ENCODE assay signal across 16 cellular contexts in the genomic region with DNA sequence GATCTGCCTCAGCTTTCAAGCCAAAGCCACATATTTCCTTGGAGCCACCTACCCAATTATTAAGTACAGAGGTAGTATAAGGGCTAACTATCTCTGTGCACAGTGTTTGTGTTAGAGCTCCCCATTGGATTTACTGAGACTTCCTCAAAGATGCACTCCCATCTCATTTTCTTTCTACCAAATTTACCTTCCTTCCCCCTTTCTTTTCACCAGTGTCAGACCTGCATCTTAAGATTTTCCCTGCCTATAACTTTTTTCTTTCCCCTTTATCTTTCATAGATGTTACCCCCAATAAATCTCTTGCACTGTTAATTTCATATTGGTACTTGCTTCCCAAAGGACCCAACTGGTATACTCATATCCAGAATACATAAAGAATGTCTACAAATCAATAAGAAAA. TPM values are rescaled to one million over a fixed set of nuclear protein-coding genes. Genes with fewer than 3 reads are reported as not detected.
DNase-seq lines count a peak whose midpoint lies in the region; ATAC-seq and TF ChIP-seq lines count a peak whose summit lies in the region.
"Had no signal": no experiment of that assay in that cellular context is flagged by ENCODE, and none has a peak within 500 bp of the region (broad histone marks: within the 10 kb centered on the region; RNA-seq: fewer than 3 reads in every experiment).

No MANE protein-coding gene starts in this region.

- H3K79me2 ChIP-seq in OCI-LY1 (ENCODE audit: insufficient read depth, low read length) (no peaks in the 10 kb centered on the region), osteoblast (ENCODE audit: insufficient read depth, low read length) (no peaks in the 10 kb centered on the region)

- H3K27ac Mint-ChIP-seq in activated T-cell treated with anti-CD3 and anti-CD28 coated beads, Interleukin-2, amount 50 U/mL, for 72 hours = peak overlapping the region; percentile 26
- H3K27ac Mint-ChIP-seq: CD8-positive, alpha-beta T cell had no signal

- peaks cover 0 to 4% of the 10 kb centered on the region in 2 donors for H3K36me3 Mint-ChIP-seq in activated T-cell treated with anti-CD3 and anti-CD28 coated beads, Interleukin-2, amount 50 U/mL, for 72 hours (ENCODE audit: insufficient read depth in 2 of 2)
- H3K36me3 Mint-ChIP-seq: CD8-positive, alpha-beta T cell had no signal

- H2AFZ ChIP-seq in OCI-LY1 (ENCODE audit: low read length) = no peak overlapping the region
- H2AFZ ChIP-seq in osteoblast (ENCODE audit: low read length) = no peak overlapping the region

- H3K27me3 Mint-ChIP-seq in activated T-cell treated with anti-CD3 and anti-CD28 coated beads, Interleukin-2, amount 50 U/mL, for 72 hours (ENCODE audit: low read depth) = no peaks in the 10 kb centered on the region

- DNase-seq in activated T-cell treated with anti-CD3 and anti-CD28 coated beads, Interleukin-2, amount 50 U/mL, for 72 hours = no peak
- no peak for DNase-seq in activated T-cell treated with anti-CD3 and anti-CD28 coated beads, Interleukin-2, amount 50 U/mL, for 1 hour
- DNase-seq in osteoblast (ENCODE audit: insufficient read length, low spot score, missing footprints) (peak; percentile 56), RPMI8226 (no peak), NCI-H1694 treated with DMSO at 0.1 percent for 48 hours (lab: John Stamatoyannopoulos, UW) (no peak)
- DNase-seq: 8988T; Calu3; CD8-positive, alpha-beta T cell; DMS79 treated with DMSO at 0.1 percent for 48 hours; GF-D8; GOT3; H7 had no signal

- no peak overlapping the region for H3K9ac ChIP-seq in OCI-LY1 (ENCODE audit: low read length)
- H3K9ac ChIP-seq: BLaER1 treated with 17β-estradiol and CSF1 and Interleukin-3, amounts not matched to agents 10 nM and 100 nM had no signal

- H3K4me2 ChIP-seq in OCI-LY1 (ENCODE audit: low read length) (no peak overlapping the region), osteoblast (ENCODE audit: insufficient read depth, low read length) (no peak overlapping the region)
- H3K4me2 ChIP-seq: BLaER1 treated with 17β-estradiol and CSF1 and Interleukin-3, amounts not matched to agents 10 nM and 100 nM had no signal

- H4K20me1 ChIP-seq in OCI-LY1 (ENCODE audit: insufficient read depth, low read length) = no peaks in the 10 kb centered on the region
- H4K20me1 ChIP-seq in osteoblast (ENCODE audit: insufficient read depth, low read length) = no peaks in the 10 kb centered on the region
- H4K20me1 ChIP-seq: BLaER1 treated with 17β-estradiol and CSF1 and Interleukin-3, amounts not matched to agents 10 nM and 100 nM had no signal

- H3K9me3 ChIP-seq in OCI-LY1 (ENCODE audit: low read length) (no peaks in the 10 kb centered on the region), osteoblast (ENCODE audit: low read depth, low read length) (no peaks in the 10 kb centered on the region)
- H3K9me3 ChIP-seq: BLaER1 treated with 17β-estradiol and CSF1 and Interleukin-3, amounts not matched to agents 10 nM and 100 nM had no signal

- H3K4me1 Mint-ChIP-seq in activated T-cell treated with anti-CD3 and anti-CD28 coated beads, Interleukin-2, amount 50 U/mL, for 72 hours (ENCODE audit: low read depth) = peaks cover 47% of the 10 kb centered on the region

- TF ChIP-seq CTCF in OCI-LY1 (IDR thresholded peaks at IDR 0.05; ENCODE audit: low read length) = no peak
- no peak for TF ChIP-seq CTCF in osteoblast (IDR thresholded peaks at IDR 0.05; ENCODE audit: extremely low read depth, low read depth, low read length)

- no peak for ATAC-seq in activated T-cell treated with anti-CD3 and anti-CD28 coated beads, Interleukin-2, amount 50 U/mL, for 72 hours (replicated peaks in 1 of 2)
- no peak for ATAC-seq in HG03280 (IDR thresholded peaks at IDR 0.05; ENCODE audit: unreplicated experiment)
- ATAC-seq: CD8-positive, alpha-beta T cell; HCT116 had no signal

- H3K4me1 ChIP-seq in OCI-LY1 (ENCODE audit: insufficient read depth, low read length, severe bottlenecking) (peaks cover 60% of the 10 kb centered on the region), osteoblast (ENCODE audit: insufficient read depth, low read length) (no peaks in the 10 kb centered on the region)

- H3K9me2 ChIP-seq in OCI-LY1 (ENCODE audit: low read depth, low read length) = no peaks in the 10 kb centered on the region

- H3K27me3 ChIP-seq in OCI-LY1 (ENCODE audit: insufficient read depth, low read length) (no peaks in the 10 kb centered on the region), osteoblast (ENCODE audit: insufficient read depth, low read length) (no peaks in the 10 kb centered on the region)
- H3K27me3 ChIP-seq: BLaER1 treated with 17β-estradiol and CSF1 and Interleukin-3, amounts not matched to agents 10 nM and 100 nM had no signal

- peaks cover 11% of the 10 kb centered on the region; the same call in 1 of the 2 replicates for H3F3A ChIP-seq in OCI-LY1 (ENCODE audit: insufficient read depth, low read length)

- H3K4me3 ChIP-seq in OCI-LY1 (ENCODE audit: low read depth, low read length, poor library complexity, severe bottlenecking) = no peak overlapping the region
- H3K4me3 ChIP-seq in osteoblast (ENCODE audit: insufficient read depth, low read length) = no peak overlapping the region
- H3K4me3 ChIP-seq: BLaER1 treated with 17β-estradiol and CSF1 and Interleukin-3, amounts not matched to agents 10 nM and 100 nM had no signal

- no peaks in the 10 kb centered on the region for H3K9me3 Mint-ChIP-seq in activated T-cell treated with anti-CD3 and anti-CD28 coated beads, Interleukin-2, amount 50 U/mL, for 72 hours
- H3K9me3 Mint-ChIP-seq: CD8-positive, alpha-beta T cell had no signal

- no peak overlapping the region for H3K4me3 Mint-ChIP-seq in activated T-cell treated with anti-CD3 and anti-CD28 coated beads, Interleukin-2, amount 50 U/mL, for 72 hours
- H3K4me3 Mint-ChIP-seq: CD8-positive, alpha-beta T cell had no signal

- H3K36me3 ChIP-seq in OCI-LY1 (ENCODE audit: insufficient read depth, low read length) (no peaks in the 10 kb centered on the region), osteoblast (ENCODE audit: insufficient read depth, low read length) (no peaks in the 10 kb centered on the region)
- H3K36me3 ChIP-seq: BLaER1 treated with 17β-estradiol and CSF1 and Interleukin-3, amounts not matched to agents 10 nM and 100 nM had no signal

- H3K27ac ChIP-seq in OCI-LY1 (ENCODE audit: low read depth, low read length, poor library complexity, severe bottlenecking) (peak overlapping the region; percentile 51), osteoblast (ENCODE audit: low read depth, low read length) (no peak overlapping the region)
- H3K27ac ChIP-seq: BLaER1 treated with 17β-estradiol and CSF1 and Interleukin-3, amounts not matched to agents 10 nM and 100 nM had no signal

RNA-seq across cellular contexts. Expression of a gene that starts 5.9 kb away (rescaled TPM):
- 10 to 100 TPM; 72.6 to 81.0 TPM for total RNA-seq in activated T-cell treated with anti-CD3 and anti-CD28 coated beads, Interleukin-2, amount 50 U/mL, for 72 hours
- total RNA-seq in osteoblast = 6.2 and 6.8 TPM in 2 replicates
